ENCODE assay signal across 23 cellular contexts in genomic region chr1:5691795-5692517, GRCh38.
DNase-seq lines count a peak whose midpoint lies in the region; ATAC-seq and TF ChIP-seq lines count a peak whose summit lies in the region.
"Had no signal": no experiment of that assay in that cellular context is flagged by ENCODE, and none has a peak within 500 bp of the region (broad histone marks: within the 10 kb centered on the region; RNA-seq: fewer than 3 reads in every experiment).

No MANE protein-coding gene starts in this region.

- no peak overlapping the region for H2AK5ac ChIP-seq in mesendoderm (ENCODE audit: low read length)

- H3F3A ChIP-seq in SK-N-SH (replicated peaks; ENCODE audit: insufficient read depth), result no peaks in the 10 kb centered on the region

- H3K27ac ChIP-seq in SK-N-SH (ENCODE audit: low read depth in 2 of 2, low read length in 1 of 2) (no peak overlapping the region), mesendoderm (ENCODE audit: low read depth, low read length) (no peak overlapping the region), upper lobe of right lung (no peak overlapping the region)
- H3K27ac ChIP-seq: A549; BLaER1 treated with 17β-estradiol and CSF1 and Interleukin-3, amounts not matched to agents 10 nM and 100 nM had no signal

- H3K9me3 ChIP-seq in SK-N-SH (no peaks in the 10 kb centered on the region), upper lobe of right lung (no peaks in the 10 kb centered on the region)
- H3K9me3 ChIP-seq: A549; BE2C; BLaER1 treated with 17β-estradiol and CSF1 and Interleukin-3, amounts not matched to agents 10 nM and 100 nM had no signal

- no peak overlapping the region for H3K18ac ChIP-seq in mesendoderm (ENCODE audit: low read length)

- no peak overlapping the region for H2BK120ac ChIP-seq in mesendoderm (ENCODE audit: low read depth, low read length)

- H3K9me2 ChIP-seq in SK-N-SH, result no peaks in the 10 kb centered on the region

- TF ChIP-seq RAD21 in SK-N-SH (IDR thresholded peaks at IDR 0.05; ENCODE audit: low read length), result no peak

- H4K5ac ChIP-seq in mesendoderm (ENCODE audit: low read length), result no peak overlapping the region

- no peak overlapping the region for H3K4ac ChIP-seq in mesendoderm (ENCODE audit: low read depth, low read length)

- POLR2A ChIA-PET in SK-N-SH (lab: Yijun Ruan, JAX), result no interaction called here

- peak; percentile 70 for DNase-seq in SK-N-SH
- no peak for DNase-seq in mesendoderm
- peak; percentile 55 for DNase-seq in retina
- DNase-seq in upper lobe of right lung, result no peak
- DNase-seq in DMS153 treated with DMSO at 0.1 percent for 48 hours (lab: John Stamatoyannopoulos, UW; ENCODE audit: unreplicated experiment), result no peak
- DNase-seq in C1 segment of cervical spinal cord (lab: John Stamatoyannopoulos, UW), result no peak
- DNase-seq in activated CD8-positive, alpha-beta memory T cell treated with anti-CD3 and anti-CD28 coated beads, Interleukin-2, amount 50 U/mL, for 48 hours, result no peak
- DNase-seq: 8988T; ACHN; AML-193; BE2C; Calu3; CD4-positive, alpha-beta memory T cell; COR-L47; EL; GDM1; H9 had no signal

- 14% methylated on average over 12 of the region's 20 CpGs for WGBS in SK-N-SH (ENCODE audit: low lambda C conversion rate)
- WGBS in mesendoderm (ENCODE audit: extremely low coverage, insufficient coverage, low lambda C conversion rate), result no CpG with 5 or more reads among the region's 20 CpGs

- H3K27me3 ChIP-seq in SK-N-SH (ENCODE audit: insufficient read depth), result no peaks in the 10 kb centered on the region
- no peaks in the 10 kb centered on the region for H3K27me3 ChIP-seq in mesendoderm (ENCODE audit: insufficient read depth, low read length, poor library complexity)
- peaks cover 11% of the 10 kb centered on the region for H3K27me3 ChIP-seq in upper lobe of right lung
- H3K27me3 ChIP-seq: BE2C; BLaER1 treated with 17β-estradiol and CSF1 and Interleukin-3, amounts not matched to agents 10 nM and 100 nM had no signal

- H3K4me3 ChIP-seq in SK-N-SH (ENCODE audit: low read depth in 2 of 2, low read length in 1 of 2) (no peak overlapping the region), mesendoderm (ENCODE audit: low read length) (no peak overlapping the region), upper lobe of right lung (no peak overlapping the region)
- H3K4me3 ChIP-seq: A549; BLaER1 treated with 17β-estradiol and CSF1 and Interleukin-3, amounts not matched to agents 10 nM and 100 nM; GM12878; GM23338 had no signal

- no peak overlapping the region for H3K9ac ChIP-seq in SK-N-SH
- no peak overlapping the region for H3K9ac ChIP-seq in mesendoderm (ENCODE audit: low read length)
- H3K9ac ChIP-seq: BLaER1 treated with 17β-estradiol and CSF1 and Interleukin-3, amounts not matched to agents 10 nM and 100 nM had no signal

- H3K4me2 ChIP-seq in SK-N-SH, result no peak overlapping the region
- H3K4me2 ChIP-seq in mesendoderm (ENCODE audit: low read length), result no peak overlapping the region
- H3K4me2 ChIP-seq: A549, GM23338 had no signal

- H4K8ac ChIP-seq in mesendoderm (ENCODE audit: low read depth, low read length), result no peak overlapping the region

- H3K56ac ChIP-seq in mesendoderm (ENCODE audit: low read length), result peak overlapping the region; percentile 18

- no peaks in the 10 kb centered on the region for H4K20me1 ChIP-seq in SK-N-SH (ENCODE audit: insufficient read depth)
- H4K20me1 ChIP-seq: BLaER1 treated with 17β-estradiol and CSF1 and Interleukin-3, amounts not matched to agents 10 nM and 100 nM had no signal

- H3K79me2 ChIP-seq in SK-N-SH (ENCODE audit: insufficient read depth) (no peaks in the 10 kb centered on the region), mesendoderm (ENCODE audit: control insufficient read depth, insufficient read depth, low read length) (no peaks in the 10 kb centered on the region)

- ATAC-seq in SK-N-SH treated with all-trans-retinoic acid at 6 μM for 48 hours, result no peak
- ATAC-seq in upper lobe of right lung, result peak; percentile 17
- ATAC-seq: A549, GM12878, HCT116 had no signal

- no peaks in the 10 kb centered on the region for H3K79me1 ChIP-seq in mesendoderm (ENCODE audit: low read length)

- H3K36me3 ChIP-seq in SK-N-SH (replicated peaks in 1 of 2; ENCODE audit: control insufficient read depth in 1 of 2, insufficient read depth in 2 of 2, low read length in 1 of 2) (no peaks in the 10 kb centered on the region), mesendoderm (ENCODE audit: control insufficient read depth, insufficient read depth, low read length) (no peaks in the 10 kb centered on the region), upper lobe of right lung (no peaks in the 10 kb centered on the region)
- H3K36me3 ChIP-seq: BE2C; BLaER1 treated with 17β-estradiol and CSF1 and Interleukin-3, amounts not matched to agents 10 nM and 100 nM had no signal

- TF ChIP-seq CTCF in SK-N-SH (IDR thresholded peaks at IDR 0.05) (no peak), upper lobe of right lung (IDR thresholded peaks at IDR 0.05) (no peak)

- CTCF ChIA-PET in SK-N-SH (lab: Yijun Ruan, JAX), result interaction anchor here (1.2 to 4.4 kb wide), 2 partner anchors 11 to 54 kb away, joined by 3 to 22 read pairs; no protein-coding TSS in a partner anchor

- no peak overlapping the region for H3K23ac ChIP-seq in mesendoderm (ENCODE audit: low read length)

- intact Hi-C loops in upper lobe of right lung (cut with DNase I), result no loop called here

- no peak overlapping the region for H2BK5ac ChIP-seq in mesendoderm (ENCODE audit: low read length)

- H2BK15ac ChIP-seq in mesendoderm (replicated peaks; ENCODE audit: low read depth), result no peak overlapping the region

- H3K4me1 ChIP-seq in SK-N-SH (ENCODE audit: control insufficient read depth in 1 of 2, insufficient read depth in 2 of 2, low read depth in 1 of 2, low read length in 1 of 2) (peaks cover 0 to 17% of the 10 kb centered on the region in 2 experiments; a peak in 1 of 4 replicates), mesendoderm (ENCODE audit: control insufficient read depth, low read depth, low read length) (peaks cover 9% of the 10 kb centered on the region), upper lobe of right lung (no peaks in the 10 kb centered on the region)
- H3K4me1 ChIP-seq: A549, BE2C had no signal

- peak in 1 of 2 experiments; percentile 31; a peak in 1 of 4 replicates for TF ChIP-seq EP300 in SK-N-SH (IDR thresholded peaks at IDR 0.05; ENCODE audit: borderline replicate concordance in 1 of 2, low read depth in 1 of 2, low read length in 1 of 2)

- no peak overlapping the region for H2AFZ ChIP-seq in SK-N-SH (ENCODE audit: low read depth)
- H2AFZ ChIP-seq: GM23338 had no signal

TF ChIP-seq in SK-N-SH, 30 proteins besides CTCF, POLR2A, EP300 and RAD21:
- TF ChIP-seq RCOR1 (IDR thresholded peaks at IDR 0.05; ENCODE audit: low read length) (peak; percentile 63; the same call in 1 of the 2 replicates), FOXJ3 (CRISPR knock-in tag; IDR thresholded peaks at IDR 0.05) (0 out of 2 replicates have a peak, but pooled peaks have one; percentile 11), EZH2phosphoT487 (IDR thresholded peaks at IDR 0.05; ENCODE audit: borderline replicate concordance, low read depth) (no peak), GATA2 (CRISPR knock-in tag; IDR thresholded peaks at IDR 0.05) (peak; percentile 44; the same call in 1 of the 2 replicates), TEAD4 (IDR thresholded peaks at IDR 0.05; ENCODE audit: borderline replicate concordance, insufficient read depth) (no peak), USF2 (IDR thresholded peaks at IDR 0.05; ENCODE audit: borderline replicate concordance, low read depth, low read length) (no peak)

TF ChIP-seq in SK-N-SH treated with all-trans-retinoic acid at 6 μM for 48 hours, 23 proteins besides CTCF, POLR2A, EP300 and RAD21 (continues in another document):
- TF ChIP-seq ESRRG (CRISPR knock-in tag; IDR thresholded peaks at IDR 0.05) (no peak), SNAI2 (CRISPR knock-in tag; IDR thresholded peaks at IDR 0.05) (no peak), BACH2 (CRISPR knock-in tag; IDR thresholded peaks at IDR 0.05; ENCODE audit: borderline replicate concordance) (no peak), CSRNP3 (CRISPR knock-in tag; IDR thresholded peaks at IDR 0.05) (no peak), PATZ1 (CRISPR knock-in tag; IDR thresholded peaks at IDR 0.05; ENCODE audit: borderline replicate concordance) (no peak), RARB (CRISPR knock-in tag; IDR thresholded peaks at IDR 0.05) (no peak), ARNTL (CRISPR knock-in tag; IDR thresholded peaks at IDR 0.05; ENCODE audit: borderline replicate concordance, low read depth) (no peak), OSR1 (CRISPR knock-in tag; IDR thresholded peaks at IDR 0.05) (no peak), ZFP3 (CRISPR knock-in tag; IDR thresholded peaks at IDR 0.05) (no peak), ZFP30 (CRISPR knock-in tag; IDR thresholded peaks at IDR 0.05) (no peak)

Comparison
In these comparisons a context has a peak if more than half of its experiments do, and no peak if none do; other contexts are left out.
1. DNase-seq: peak in SK-N-SH (single experiment) and retina (single experiment); none in mesendoderm (single experiment), upper lobe of right lung (single experiment), DMS153 treated with DMSO at 0.1 percent for 48 hours (single experiment), C1 segment of cervical spinal cord (0 of 14) and activated CD8-positive, alpha-beta memory T cell treated with anti-CD3 and anti-CD28 coated beads, Interleukin-2, amount 50 U/mL, for 48 hours (single experiment).